Comparison of ENCODE assay signal across 8 cellular contexts in the genomic region with DNA sequence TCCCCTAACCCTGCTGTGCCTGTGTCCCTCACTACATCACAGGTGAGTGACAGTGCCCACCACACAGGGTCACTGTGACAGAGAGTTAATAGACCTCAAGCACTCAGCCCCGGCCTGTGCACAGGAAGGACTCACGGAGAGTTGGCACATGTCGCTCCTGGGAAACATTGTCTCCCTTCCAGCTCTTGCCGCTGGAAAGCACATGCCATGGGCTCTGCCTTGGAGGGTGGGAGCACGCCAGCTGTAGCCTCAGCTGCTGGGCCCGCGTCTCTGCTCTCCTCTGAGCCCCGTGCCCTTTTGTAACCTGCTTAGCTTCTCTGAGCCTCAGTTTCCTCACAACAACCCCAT. TPM values are rescaled to one million over a fixed set of nuclear protein-coding genes. Genes with fewer than 3 reads are reported as not detected.
DNase-seq lines count a peak whose midpoint lies in the region; ATAC-seq, FAIRE-seq and TF ChIP-seq lines count a peak whose summit lies in the region.

No MANE protein-coding gene starts in this region.

- H3K79me1 ChIP-seq in H1 (ENCODE audit: low read depth, low read length): no peaks in the 10 kb centered on the region

- H3K9me3 ChIP-seq in H1 (ENCODE audit: insufficient read depth in 2 of 2, low read depth in 1 of 2, low read length in 1 of 2) (no peaks in the 10 kb centered on the region), vagina (no peaks in the 10 kb centered on the region), Karpas-422 (ENCODE audit: low read length) (no peaks in the 10 kb centered on the region)

- no peak for TF ChIP-seq CTCF in H1 (IDR thresholded peaks at IDR 0.05; ENCODE audit: control extremely low read depth in 1 of 3, insufficient read depth in 1 of 3, low read depth in 1 of 3, low read length in 3 of 3)
- no peak for TF ChIP-seq CTCF in mesothelial cell of epicardium (IDR thresholded peaks at IDR 0.05; ENCODE audit: unreplicated experiment)
- no peak for TF ChIP-seq CTCF in vagina (IDR thresholded peaks at IDR 0.05)

- H3K27ac ChIP-seq in H1 (ENCODE audit: low read depth, low read length) (no peak overlapping the region), vagina (peak overlapping the region; percentile 85), Karpas-422 (ENCODE audit: low read length) (no peak overlapping the region)

- H2BK120ac ChIP-seq in H1 (replicated peaks; ENCODE audit: low read depth, low read length): no peak overlapping the region

- H4K20me1 ChIP-seq in H1 (replicated peaks in 1 of 2; ENCODE audit: control insufficient read depth in 1 of 2, insufficient read depth in 2 of 2, low read length in 2 of 2): no peaks in the 10 kb centered on the region
- H4K20me1 ChIP-seq in Karpas-422 (ENCODE audit: insufficient read depth, low read depth, low read length): no peaks in the 10 kb centered on the region

- CTCF ChIA-PET in H1 (lab: Charles Lee; ENCODE audit: partially characterized antibody): interaction anchor here (0.9 to 1.5 kb wide), 3 partner anchors 14 to 36 kb away, joined by 3 read pairs; no protein-coding TSS in a partner anchor

- no peak overlapping the region for H3K4ac ChIP-seq in H1 (replicated peaks; ENCODE audit: insufficient read length, low read depth, low read length)

- H3K27me3 ChIP-seq in H1 (replicated peaks in 1 of 4; ENCODE audit: control insufficient read depth in 3 of 4, extremely low read depth in 1 of 4, insufficient read depth in 3 of 4, low read length in 3 of 4) (peaks cover 0 to 13% (median 6%) of the 10 kb centered on the region in 4 experiments; a peak in 5 of 7 replicates), vagina (no peaks in the 10 kb centered on the region), Karpas-422 (ENCODE audit: low read length) (no peaks in the 10 kb centered on the region)

- no peak overlapping the region; the same call in 1 of the 2 replicates for H4K8ac ChIP-seq in H1 (ENCODE audit: extremely low read depth, insufficient read depth, low read length)

- H3K36me3 ChIP-seq in H1 (ENCODE audit: control insufficient read depth in 2 of 4, insufficient read depth in 4 of 4, low read length in 3 of 4) (no peaks in the 10 kb centered on the region), vagina (no peaks in the 10 kb centered on the region), Karpas-422 (ENCODE audit: insufficient read depth, low read length) (no peaks in the 10 kb centered on the region)

- H2AFZ ChIP-seq in H1 (ENCODE audit: low read length) (0 out of 2 replicates have a peak overlapping the region, but pooled peaks have one; percentile 8), Karpas-422 (ENCODE audit: low read length) (no peak overlapping the region)

- H2AK5ac ChIP-seq in H1 (ENCODE audit: low read depth, low read length): 0 out of 2 replicates have a peak overlapping the region, but pooled peaks have one; percentile 5

- no peak overlapping the region; the same call in 1 of the 2 replicates for H3K18ac ChIP-seq in H1 (ENCODE audit: extremely low read depth, low read length)

- H3K23me2 ChIP-seq in H1 (ENCODE audit: low read depth, low read length): peaks cover 6% of the 10 kb centered on the region; the same call in 1 of the 2 replicates

- no peak overlapping the region for H3K23ac ChIP-seq in H1 (ENCODE audit: insufficient read length)

- no peak overlapping the region for H2BK5ac ChIP-seq in H1 (ENCODE audit: low read depth, low read length)

- peak overlapping the region; percentile 78; the same call in 1 of the 2 replicates for H2BK12ac ChIP-seq in H1 (ENCODE audit: low read depth, low read length)

- no peaks in the 10 kb centered on the region for H3K9me3 Mint-ChIP-seq in mesothelial cell of epicardium

- H3K4me3 Mint-ChIP-seq in mesothelial cell of epicardium: peak overlapping the region; percentile 61

- H3K79me2 ChIP-seq in H1 (ENCODE audit: control insufficient read depth in 1 of 2, insufficient read depth in 2 of 2, low read length in 2 of 2): no peaks in the 10 kb centered on the region
- no peaks in the 10 kb centered on the region for H3K79me2 ChIP-seq in Karpas-422 (ENCODE audit: low read length)

- no peak overlapping the region for H3K14ac ChIP-seq in H1 (ENCODE audit: insufficient read length)

- no peak overlapping the region for H3K27ac Mint-ChIP-seq in mesothelial cell of epicardium

- no peaks in the 10 kb centered on the region for H3K9me2 ChIP-seq in Karpas-422 (replicated peaks; ENCODE audit: insufficient read depth, low read length)

- POLR2A ChIA-PET in H1 (lab: Charles Lee; ENCODE audit: partially characterized antibody): interaction anchor here (0.6 to 1.8 kb wide), 7 partner anchors 9 to 290 kb away, joined by 3 to 7 read pairs (median 4); no protein-coding TSS in a partner anchor

- no peak overlapping the region for H3K56ac ChIP-seq in H1 (replicated peaks; ENCODE audit: insufficient read length, low read depth, low read length)

- no peak overlapping the region for H4K5ac ChIP-seq in H1 (ENCODE audit: insufficient read length, low read depth, low read length)

- H2BK20ac ChIP-seq in H1 (ENCODE audit: low read length): 0 out of 2 replicates have a peak overlapping the region, but pooled peaks have one; percentile 61

- ATAC-seq in Right ventricle myocardium inferior (peak; percentile 36), GM21723 (IDR thresholded peaks at IDR 0.05; ENCODE audit: unreplicated experiment) (no peak)

- peak overlapping the region; percentile 34 for H4K91ac ChIP-seq in H1 (replicated peaks; ENCODE audit: insufficient read length, low read length)

- no peak for TF ChIP-seq POLR2A in H1 (IDR thresholded peaks at IDR 0.05; ENCODE audit: control extremely low read depth in 1 of 2, low read depth in 2 of 2, low read length in 2 of 2)
- no peak for TF ChIP-seq POLR2A in vagina (IDR thresholded peaks at IDR 0.05)

- H3K4me1 ChIP-seq in H1 (replicated peaks in 1 of 4; ENCODE audit: control insufficient read depth in 3 of 4, insufficient read depth in 4 of 4, low read length in 3 of 4) (peaks cover 4 to 25% (median 15%) of the 10 kb centered on the region in 4 experiments), vagina (peaks cover 14% of the 10 kb centered on the region), Karpas-422 (ENCODE audit: low read length) (no peaks in the 10 kb centered on the region)

- H3K4me2 ChIP-seq in H1 (ENCODE audit: insufficient read depth in 1 of 2, low read depth in 2 of 2, low read length in 2 of 2) (peak overlapping the region; percentile 63 to 77), Karpas-422 (ENCODE audit: low read depth, low read length, poor library complexity, severe bottlenecking) (no peak overlapping the region)

- intact Hi-C loops in Right ventricle myocardium inferior (cut with DNase I) (no loop called here), cardiac septum (cut with DNase I) (no loop called here), vagina (cut with DNase I) (no loop called here)

- 82% methylated on average over 8 of the region's 8 CpGs; no CpG with 5 or more reads in 1 of the 2 experiments for WGBS in H1 (ENCODE audit: extremely low coverage in 1 of 2, insufficient coverage in 1 of 2, insufficient read length in 1 of 2, insufficient replicate concordance in 2 of 2, low coverage in 1 of 2, low lambda C conversion rate in 2 of 2, missing lambda C conversion rate in 1 of 2), 2 experiments

- TF ChIP-seq EP300 in H1 (IDR thresholded peaks at IDR 0.05; ENCODE audit: borderline replicate concordance in 1 of 2, low read depth in 2 of 2, low read length in 2 of 2): no peak

- H3K36me3 Mint-ChIP-seq in mesothelial cell of epicardium: no peaks in the 10 kb centered on the region

- H2BK15ac ChIP-seq in H1 (ENCODE audit: low read length): peak overlapping the region; percentile 92; the same call in 1 of the 2 replicates

- DNase-seq in Right ventricle myocardium inferior (ENCODE audit: missing footprints): no peak
- no peak for DNase-seq in cardiac septum (ENCODE audit: low spot score)
- DNase-seq in H1 (ENCODE audit: low read depth in 1 of 2, low spot score in 2 of 2): no peak
- no peak for DNase-seq in mesothelial cell of epicardium (ENCODE audit: low spot score in 2 of 2, unreplicated experiment in 2 of 2)
- no peak for DNase-seq in vagina (ENCODE audit: extremely low spot score in 2 of 2)
- no peak for DNase-seq in Karpas-422
- DNase-seq in SIG-M5 (lab: John Stamatoyannopoulos, UW): no peak

- no peak overlapping the region; a peak in 2 of 7 replicates for H3K9ac ChIP-seq in H1 (replicated peaks in 1 of 4; ENCODE audit: extremely low read depth in 1 of 4, low read depth in 3 of 4, low read length in 3 of 4)
- H3K9ac ChIP-seq in Karpas-422 (ENCODE audit: low read length): no peak overlapping the region

- no peak for TF ChIP-seq RAD21 in H1 (IDR thresholded peaks at IDR 0.05 in 1 of 2, conservative IDR thresholded peaks at IDR 0.05 in 1 of 2; ENCODE audit: low read depth in 2 of 2, low read length in 2 of 2)

- no peaks in the 10 kb centered on the region for H3K27me3 Mint-ChIP-seq in mesothelial cell of epicardium (ENCODE audit: low read depth)

- peaks cover 24% of the 10 kb centered on the region for H3K4me1 Mint-ChIP-seq in mesothelial cell of epicardium

- peak overlapping the region in 2 of 4 experiments; percentile 25 to 68; a peak in 3 of 8 replicates for H3K4me3 ChIP-seq in H1 (ENCODE audit: extremely low read depth in 1 of 4, insufficient read depth in 2 of 4, low read depth in 3 of 4, low read length in 4 of 4)
- peak overlapping the region; percentile 58 to 59 for H3K4me3 ChIP-seq in vagina
- no peak overlapping the region for H3K4me3 ChIP-seq in Karpas-422 (ENCODE audit: low read length)

- no peak for FAIRE-seq in H1 (lab: Jason Lieb, UNC)

RNA-seq across cellular contexts. Expression of a gene that starts 0.7 kb away (rescaled TPM):
- total RNA-seq in Right ventricle myocardium inferior: 62.5 TPM
- total RNA-seq in cardiac septum: 25.8 TPM
- 10.5 and 12.1 TPM in 2 replicates for total RNA-seq in H1 (2021; fragmentation: NEBNext Ultra II Directional; extraction: Animal tissue kit (Norgen Biotek cat#: 25700))
- polyA plus RNA-seq in H1 (2011; rRNA removed): 17.6 and 23.7 TPM in 2 replicates
- polyA plus RNA-seq in H1 (2011; cell fraction: cytosol; rRNA removed): 19.2 TPM
- 14.9 TPM for polyA plus RNA-seq in H1 (2011; cell fraction: nucleus; rRNA removed)
- 5.0 to 14.1 TPM (median 11.5 TPM) in 4 replicates for polyA plus RNA-seq in H1 (2012, experiment 1 of 2)
- 9.3 TPM for polyA plus RNA-seq in H1 (2012, experiment 2 of 2)
- 9.9 TPM for polyA plus RNA-seq in H1 (2013, experiment 1 of 2)
- polyA plus RNA-seq in H1 (2013, experiment 2 of 2): 10.5 TPM
- 3.1 and 3.4 TPM in 2 replicates for polyA minus RNA-seq in H1 (2011; rRNA and poly(A)+ RNA removed)
- 5.1 TPM for polyA minus RNA-seq in H1 (2011; cell fraction: cytosol; rRNA and poly(A)+ RNA removed)
- polyA minus RNA-seq in H1 (2011; cell fraction: nucleus; rRNA and poly(A)+ RNA removed): 3.1 TPM
- total RNA-seq in mesothelial cell of epicardium: 19.1 to 20.7 TPM (median 19.5 TPM) in 3 replicates
- 26.5 TPM for total RNA-seq in vagina
- total RNA-seq in Karpas-422 (2014; rRNA removed; shearing (Covaris generic); ENCODE audit: low replicate concordance): not detected in 2 replicates

RNA-seq across cellular contexts. Expression of a gene that starts 34.5 kb away (rescaled TPM):
- 0.32 TPM for total RNA-seq in Right ventricle myocardium inferior
- 2.2 TPM for total RNA-seq in cardiac septum
- 2.8 and 3.3 TPM in 2 replicates for total RNA-seq in H1 (2021; fragmentation: NEBNext Ultra II Directional; extraction: Animal tissue kit (Norgen Biotek cat#: 25700))
- 1.4 and 1.9 TPM in 2 replicates for polyA plus RNA-seq in H1 (2011; rRNA removed)
- polyA plus RNA-seq in H1 (2011; cell fraction: cytosol; rRNA removed): 2.3 TPM
- polyA plus RNA-seq in H1 (2011; cell fraction: nucleus; rRNA removed): 3.6 TPM
- 1.5 to 3.5 TPM (median 2.3 TPM) in 4 replicates for polyA plus RNA-seq in H1 (2012, experiment 1 of 2)
- 1.3 TPM for polyA plus RNA-seq in H1 (2012, experiment 2 of 2)
- polyA plus RNA-seq in H1 (2013, experiment 1 of 2): 1.9 TPM
- 1.7 TPM for polyA plus RNA-seq in H1 (2013, experiment 2 of 2)
- 1.7 and 2.9 TPM in 2 replicates for polyA minus RNA-seq in H1 (2011; rRNA and poly(A)+ RNA removed)
- 2.6 TPM for polyA minus RNA-seq in H1 (2011; cell fraction: cytosol; rRNA and poly(A)+ RNA removed)
- polyA minus RNA-seq in H1 (2011; cell fraction: nucleus; rRNA and poly(A)+ RNA removed): 3.4 TPM
- total RNA-seq in mesothelial cell of epicardium: 0.24 to 0.40 TPM (median 0.34 TPM) in 3 replicates
- total RNA-seq in vagina: 0.49 TPM
- 0.22 TPM in 1 of 2 replicates, not detected in the other for total RNA-seq in Karpas-422 (2014; rRNA removed; shearing (Covaris generic); ENCODE audit: low replicate concordance)

Comparison
In these comparisons a context has a peak if more than half of its experiments do, and no peak if none do; other contexts are left out.
1. RNA of a gene that starts 0.7 kb away (total RNA-seq): 62.5 TPM in Right ventricle myocardium inferior (single experiment), 26.5 TPM in vagina (single experiment), 25.8 TPM in cardiac septum (single experiment), 19.1 to 20.7 TPM in mesothelial cell of epicardium and 10.5 to 12.1 TPM in H1; not detected in Karpas-422; every median in the first group is over 10 times any median in the second.